Comparison of ENCODE assay signal across 25 cellular contexts in the genomic region with DNA sequence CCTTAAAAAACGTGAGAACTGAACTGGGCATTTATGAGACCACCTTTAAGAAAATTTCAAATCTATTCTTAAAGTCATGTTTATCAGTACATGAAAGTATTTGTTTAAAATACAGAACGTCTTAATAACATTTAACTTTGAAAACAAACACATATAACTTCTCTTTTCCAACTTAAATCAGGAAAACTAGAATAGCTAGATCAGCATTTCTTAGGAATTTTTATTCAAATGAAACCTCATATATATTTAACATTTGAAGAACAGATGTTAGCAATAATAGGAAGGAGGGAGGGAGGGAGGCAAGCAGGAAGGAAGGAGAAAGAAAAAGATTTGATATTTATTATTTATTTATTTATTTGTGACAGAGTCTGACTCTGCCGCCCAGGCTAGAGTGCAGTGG.
DNase-seq lines count a peak whose midpoint lies in the region; ATAC-seq, FAIRE-seq and TF ChIP-seq lines count a peak whose summit lies in the region.
"Had no signal": no experiment of that assay in that cellular context is flagged by ENCODE, and none has a peak within 500 bp of the region (broad histone marks: within the 10 kb centered on the region; RNA-seq: fewer than 3 reads in every experiment).

No MANE protein-coding gene starts in this region.

- H3K36me3 ChIP-seq in SK-N-MC (ENCODE audit: insufficient read depth, low read length) (peaks cover 7% of the 10 kb centered on the region; the same call in 1 of the 2 replicates), small intestine (ENCODE audit: control insufficient read depth in 2 of 2, insufficient read depth in 2 of 2, low read length in 2 of 2) (peaks cover 0 to 4% of the 10 kb centered on the region in 2 donors)

- no peak for TF ChIP-seq POLR2A in A549 (IDR thresholded peaks at IDR 0.05; ENCODE audit: low read length)

- 75% methylated on average over 3 of the region's 3 CpGs for WGBS in A549 (ENCODE audit: missing lambda C conversion rate)
- 69 to 86% (median 86%) methylated on average over 3 of the region's 3 CpGs for WGBS in small intestine, 3 donors

- no peaks in the 10 kb centered on the region for H3K27me3 ChIP-seq in small intestine (ENCODE audit: control insufficient read depth in 2 of 2, insufficient read depth in 2 of 2, low read length in 2 of 2)
- H3K27me3 ChIP-seq: BLaER1 treated with 17β-estradiol and CSF1 and Interleukin-3, amounts not matched to agents 10 nM and 100 nM had no signal

- TF ChIP-seq CTCF in A549 (IDR thresholded peaks at IDR 0.05): no peak

- ATAC-seq in A549 (no peak), GM21786 (IDR thresholded peaks at IDR 0.05; ENCODE audit: unreplicated experiment) (no peak)
- ATAC-seq: CD8-positive, alpha-beta T cell had no signal

- H3K4me2 ChIP-seq in A549: no peak overlapping the region

- peak; percentile 49 for FAIRE-seq in A549 (lab: Jason Lieb, UNC)
- FAIRE-seq in G401.6 (lab: Jason Lieb, UNC): peak; percentile 15
- peak; percentile 26 for FAIRE-seq in small intestine (lab: Jason Lieb, UNC)
- FAIRE-seq: D721Med, GM12891, GM19239 had no signal

- peak overlapping the region; percentile 51 for H3K9ac ChIP-seq in SK-N-MC (ENCODE audit: insufficient read length)
- H3K9ac ChIP-seq: BLaER1 treated with 17β-estradiol and CSF1 and Interleukin-3, amounts not matched to agents 10 nM and 100 nM had no signal

- no peak for DNase-seq in A549 (ENCODE audit: low read depth in 1 of 2, low spot score in 1 of 2)
- peak; percentile 45 for DNase-seq in SK-N-MC (ENCODE audit: low read depth, low spot score)
- no peak for DNase-seq in small intestine
- no peak for DNase-seq in NCI-H345 treated with DMSO at 0.1 percent for 48 hours (lab: John Stamatoyannopoulos, UW; ENCODE audit: unreplicated experiment)
- no peak for DNase-seq in NK-92 treated with Interleukin-12 subunit alpha and Interleukin-12 subunit beta, amount 100 ng/mL, for 24 hours (lab: John Stamatoyannopoulos, UW)
- DNase-seq: 8988T; AML-193; Caco-2; Calu3; CD4-positive, alpha-beta T cell; CD8-positive, alpha-beta T cell; DMS 273 treated with DMSO at 0.1 percent for 48 hours; DMS153; DMS53; DMS79; DND-41; EL; GF-D8 had no signal

- H3K9me3 ChIP-seq in A549 (no peaks in the 10 kb centered on the region), SK-N-MC (ENCODE audit: low read depth, low read length) (no peaks in the 10 kb centered on the region), small intestine (ENCODE audit: control insufficient read depth, low read depth) (no peaks in the 10 kb centered on the region)
- H3K9me3 ChIP-seq: BLaER1 treated with 17β-estradiol and CSF1 and Interleukin-3, amounts not matched to agents 10 nM and 100 nM; Caco-2 had no signal

- no peak overlapping the region for H3K27ac ChIP-seq in A549
- peak overlapping the region; percentile 97 for H3K27ac ChIP-seq in SK-N-MC
- no peak overlapping the region for H3K27ac ChIP-seq in small intestine (ENCODE audit: low read depth in 1 of 2, low read length in 1 of 2)
- H3K27ac ChIP-seq: BLaER1 treated with 17β-estradiol and CSF1 and Interleukin-3, amounts not matched to agents 10 nM and 100 nM; C4-2B had no signal

- CTCF ChIA-PET in A549 (lab: Yijun Ruan, JAX): no interaction called here

- no peak for TF ChIP-seq EP300 in A549 (IDR thresholded peaks at IDR 0.05)

- TF ChIP-seq RAD21 in A549 (conservative IDR thresholded peaks at IDR 0.05 in 1 of 2, IDR thresholded peaks at IDR 0.05 in 1 of 2): no peak

- no peak overlapping the region for H3K4me3 ChIP-seq in A549
- peak overlapping the region; percentile 70 for H3K4me3 ChIP-seq in SK-N-MC
- no peak overlapping the region for H3K4me3 ChIP-seq in small intestine (ENCODE audit: low read depth in 1 of 2, low read length in 2 of 2)
- H3K4me3 ChIP-seq: BLaER1 treated with 17β-estradiol and CSF1 and Interleukin-3, amounts not matched to agents 10 nM and 100 nM had no signal

- POLR2A ChIA-PET in A549 (lab: Yijun Ruan, JAX): no interaction called here

- H3K4me1 ChIP-seq in A549 (no peaks in the 10 kb centered on the region), small intestine (ENCODE audit: control insufficient read depth in 2 of 2, insufficient read depth in 1 of 2, low read depth in 1 of 2, low read length in 1 of 2) (no peaks in the 10 kb centered on the region)
- H3K4me1 ChIP-seq: Caco-2 had no signal

TF ChIP-seq in A549, 52 proteins besides CTCF, POLR2A, EP300 and RAD21:
- TF ChIP-seq MAFK (IDR thresholded peaks at IDR 0.05; ENCODE audit: partially characterized antibody): peak; percentile 89
- no peak for TF ChIP-seq ESRRA (IDR thresholded peaks at IDR 0.05; ENCODE audit: borderline replicate concordance, low read length)
TF ChIP-seq in A549: peak in this region for 1.
